Comparison of ENCODE assay signal across 8 cellular contexts in the genomic region with DNA sequence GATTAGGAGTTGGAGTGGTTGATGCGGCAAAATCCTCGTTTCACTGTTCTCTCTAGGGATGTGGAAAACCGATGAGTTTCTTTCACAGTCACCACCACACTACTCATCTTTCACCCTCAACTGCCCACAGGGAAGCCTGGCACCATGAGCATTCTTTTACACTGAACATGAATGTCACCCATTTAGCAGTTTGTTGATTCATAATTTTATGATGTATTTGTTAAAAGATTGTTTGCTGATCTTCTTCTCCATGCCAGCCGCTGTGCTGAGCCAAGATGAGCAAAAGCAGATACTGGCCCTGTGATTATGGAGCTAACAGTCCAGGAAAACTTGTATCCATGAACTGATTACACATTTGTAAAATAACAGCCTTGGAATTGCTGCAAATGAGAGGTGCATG. TPM values are rescaled to one million over a fixed set of nuclear protein-coding genes. Genes with fewer than 3 reads are reported as not detected.
"Had no signal": no experiment of that assay in that cellular context is flagged by ENCODE, and none has a peak within 500 bp of the region (broad histone marks: within the 10 kb centered on the region; RNA-seq: fewer than 3 reads in every experiment).

No MANE protein-coding gene starts in this region.

- H3K9me3 Mint-ChIP-seq: H9 had no signal

- H3K27ac Mint-ChIP-seq: GM23338 had no signal

- ATAC-seq: GM23338, K562 had no signal

- DNase-seq: H9, HCEC 1CT, IMR-90, KG1 had no signal

- H3K4me1 Mint-ChIP-seq: GM23338 had no signal

- H3K4me3 Mint-ChIP-seq: GM23338, H9 had no signal

- H3K4me3 ChIP-seq: GM23338, K562 had no signal

RNA-seq across cellular contexts. Expression of gene SCGB1D2, which starts 3.9 kb away (rescaled TPM):
- total RNA-seq: GM23338, H1, H9, HT-29, IMR-90, K562 had no signal

RNA-seq across cellular contexts. Expression of gene SCGB2A1, which starts 29.7 kb away (rescaled TPM):
- total RNA-seq: GM23338, H1, H9, HT-29, IMR-90, K562 had no signal

RNA-seq across cellular contexts. Expression of gene SCGB2A2, which starts 31.8 kb away (rescaled TPM):
- total RNA-seq: GM23338, H1, H9, HT-29, IMR-90, K562 had no signal

RNA-seq across cellular contexts. Expression of gene SCGB1D1, which starts 48.1 kb away (rescaled TPM):
- total RNA-seq: GM23338, H1, H9, HT-29, IMR-90, K562 had no signal
